Comparison of ENCODE assay signal across 19 cellular contexts in the genomic region with DNA sequence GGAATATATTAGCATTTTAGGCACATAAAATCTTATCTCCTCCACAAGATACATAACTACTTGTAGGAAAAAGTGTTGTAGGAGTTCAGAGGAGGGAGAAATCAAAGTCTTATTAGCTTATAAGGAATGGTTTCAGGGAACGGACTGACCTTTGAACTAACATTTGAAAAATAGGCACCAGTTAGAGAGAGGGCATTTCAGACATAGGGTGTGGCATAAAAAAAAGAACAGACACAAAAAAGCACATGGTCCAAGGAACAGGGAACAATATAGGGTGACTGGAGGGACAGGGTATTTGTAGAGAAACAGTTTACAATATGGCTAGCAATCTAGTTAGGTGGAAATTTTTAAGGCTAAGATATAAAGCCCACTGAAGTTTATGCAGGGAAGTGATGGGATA. TPM values are rescaled to one million over a fixed set of nuclear protein-coding genes. Genes with fewer than 3 reads are reported as not detected.
DNase-seq lines count a peak whose midpoint lies in the region; ATAC-seq and TF ChIP-seq lines count a peak whose summit lies in the region.
"Had no signal": no experiment of that assay in that cellular context is flagged by ENCODE, and none has a peak within 500 bp of the region (broad histone marks: within the 10 kb centered on the region; RNA-seq: fewer than 3 reads in every experiment).

No MANE protein-coding gene starts in this region.

- ATAC-seq in activated T-helper 17 cell treated with anti-CD3 and anti-CD28 coated beads, Interleukin-2, amount 50 U/mL, for 72 hours (replicated peaks), result no peak
- no peak for ATAC-seq in memory B cell (ENCODE audit: low read depth)
- ATAC-seq in GM21360 (IDR thresholded peaks at IDR 0.05; ENCODE audit: unreplicated experiment), result no peak
- ATAC-seq: HCT116, Panc1 had no signal

- no peak for TF ChIP-seq CTCF in type B pancreatic cell (conservative IDR thresholded peaks at IDR 0.05)

- peak; percentile 2 for DNase-seq in LoVo (ENCODE audit: low spot score)
- DNase-seq in memory B cell (ENCODE audit: low spot score in 2 of 2), result no peak
- no peak for DNase-seq in type B pancreatic cell (ENCODE audit: extremely low spot score, unreplicated experiment)
- DNase-seq in MV-4-11 (lab: John Stamatoyannopoulos, UW), result no peak
- DNase-seq in NCI-H774 (lab: John Stamatoyannopoulos, UW), result no peak
- DNase-seq: Calu3, DMS79 treated with DMSO at 0.1 percent for 48 hours, NCI-H1105 treated with DMSO at 0.1 percent for 48 hours, NCI-H146, NCI-H1930, NCI-H2107, NCI-H446, NCI-H526 treated with DMSO at 0.1 percent for 48 hours, SHP77 had no signal

- H3K27me3 Mint-ChIP-seq in activated T-helper 17 cell treated with anti-CD3 and anti-CD28 coated beads, Interleukin-2, amount 50 U/mL, for 72 hours, result no peaks in the 10 kb centered on the region
- H3K27me3 Mint-ChIP-seq in memory B cell, result no peaks in the 10 kb centered on the region
- H3K27me3 Mint-ChIP-seq in type B pancreatic cell, result no peaks in the 10 kb centered on the region
- H3K27me3 Mint-ChIP-seq: IgD-negative memory B cell had no signal

- H3K4me1 Mint-ChIP-seq in activated T-helper 17 cell treated with anti-CD3 and anti-CD28 coated beads, Interleukin-2, amount 50 U/mL, for 72 hours, result peaks cover 30% of the 10 kb centered on the region
- H3K4me1 Mint-ChIP-seq in memory B cell, result peaks cover 43% of the 10 kb centered on the region
- no peaks in the 10 kb centered on the region for H3K4me1 Mint-ChIP-seq in type B pancreatic cell (ENCODE audit: unreplicated experiment)

- H3K9me3 Mint-ChIP-seq in activated T-helper 17 cell treated with anti-CD3 and anti-CD28 coated beads, Interleukin-2, amount 50 U/mL, for 72 hours, result no peaks in the 10 kb centered on the region
- peaks cover 2% of the 10 kb centered on the region for H3K9me3 Mint-ChIP-seq in memory B cell
- no peaks in the 10 kb centered on the region for H3K9me3 Mint-ChIP-seq in type B pancreatic cell
- H3K9me3 Mint-ChIP-seq: IgD-negative memory B cell had no signal

- peaks cover 54% of the 10 kb centered on the region for H3K36me3 Mint-ChIP-seq in activated T-helper 17 cell treated with anti-CD3 and anti-CD28 coated beads, Interleukin-2, amount 50 U/mL, for 72 hours (ENCODE audit: low read depth)
- H3K36me3 Mint-ChIP-seq in memory B cell (peaks cover 6% of the 10 kb centered on the region), type B pancreatic cell (peaks cover 7% of the 10 kb centered on the region)

- no peak overlapping the region for H3K27ac Mint-ChIP-seq in activated T-helper 17 cell treated with anti-CD3 and anti-CD28 coated beads, Interleukin-2, amount 50 U/mL, for 72 hours
- peak overlapping the region; percentile 82 for H3K27ac Mint-ChIP-seq in memory B cell
- H3K27ac Mint-ChIP-seq in type B pancreatic cell, result peak overlapping the region; percentile 5

- H3K4me3 Mint-ChIP-seq in activated T-helper 17 cell treated with anti-CD3 and anti-CD28 coated beads, Interleukin-2, amount 50 U/mL, for 72 hours, result peak overlapping the region; percentile 15
- no peak overlapping the region for H3K4me3 Mint-ChIP-seq in memory B cell
- no peak overlapping the region for H3K4me3 Mint-ChIP-seq in type B pancreatic cell
- H3K4me3 Mint-ChIP-seq: IgD-negative memory B cell had no signal

RNA-seq across cellular contexts. Expression of gene ABCB7, which starts 6.4 kb away (rescaled TPM):
- total RNA-seq in activated T-helper 17 cell treated with anti-CD3 and anti-CD28 coated beads, Interleukin-2, amount 50 U/mL, for 72 hours, result 10 to 100 TPM; 21.6 to 76.9 TPM
- 29.4 and 30.5 TPM in 2 replicates for total RNA-seq in type B pancreatic cell (ENCODE audit: low replicate concordance)
